ENCODE assay signal across 6 cellular contexts in genomic region chr14:24243336-24243836, GRCh38. TPM values are rescaled to one million over a fixed set of nuclear protein-coding genes. Genes with fewer than 3 reads are reported as not detected.
A peak's percentile ranks its signal among the peaks of the same experiment; 100 is the strongest.
DNase-seq lines count a peak whose midpoint lies in the region; ATAC-seq and TF ChIP-seq lines count a peak whose summit lies in the region.

No MANE protein-coding gene starts in this region.

- H3K4me1 ChIP-seq in right cardiac atrium (ENCODE audit: control insufficient read depth, insufficient read depth, low read length) (peaks cover 12% of the 10 kb centered on the region), tibial artery (peaks cover 0 to 43% (median 33%) of the 10 kb centered on the region in 4 donors)

- H3K27ac ChIP-seq in right cardiac atrium (ENCODE audit: low read length) (peak overlapping the region; percentile 99), tibial artery (peak overlapping the region; percentile 92 to 93)

- H3K27me3 ChIP-seq in right cardiac atrium (ENCODE audit: control insufficient read depth, insufficient read depth) (no peaks in the 10 kb centered on the region), tibial artery (no peaks in the 10 kb centered on the region)

- intact Hi-C loops in right cardiac atrium (cut with DNase I) = loop anchor here in 3 of 4 donors (2.0 to 10.0 kb wide), 3 partner anchors 51 to 54 kb away; partner anchors contain the start of genes DHRS1 (in 2 of the 3) and NOP9 (in 2 of the 3)
- intact Hi-C loops in tibial artery (cut with DNase I; ENCODE audit: low total_unique reads) = loop anchor here (5.0 to 10.0 kb wide), 3 partner anchors 54 to 191 kb away; partner anchors contain the start of genes DHRS1 and NOP9

- 56% methylated on average over 10 of the region's 10 CpGs for WGBS in right cardiac atrium

- H3K4me3 ChIP-seq in GM12875 (ENCODE audit: low read depth, low read length) = peak overlapping the region; percentile 12
- peak overlapping the region; percentile 89 for H3K4me3 ChIP-seq in right cardiac atrium (ENCODE audit: low read length)
- H3K4me3 ChIP-seq in tibial artery = peak overlapping the region; percentile 68 to 90

- TF ChIP-seq CTCF in GM12875 (IDR thresholded peaks at IDR 0.05; ENCODE audit: borderline replicate concordance, insufficient read depth, low read depth, low read length) (no peak), tibial artery (IDR thresholded peaks at IDR 0.05) (no peak)

- no peaks in the 10 kb centered on the region for H3K9me3 ChIP-seq in right cardiac atrium (ENCODE audit: control insufficient read depth, low read length)
- no peaks in the 10 kb centered on the region for H3K9me3 ChIP-seq in tibial artery

- ATAC-seq in right cardiac atrium = peak in 1 of 2 donors; percentile 0
- ATAC-seq in HG02981 (IDR thresholded peaks at IDR 0.05; ENCODE audit: unreplicated experiment) = no peak
- no peak for ATAC-seq in HG03139 (IDR thresholded peaks at IDR 0.05; ENCODE audit: unreplicated experiment)

- DNase-seq in RPMI8226 = peak; percentile 32
- DNase-seq in right cardiac atrium = no peak
- DNase-seq in tibial artery = no peak

- H3K36me3 ChIP-seq in tibial artery = peaks cover 18 to 29% (median 27%) of the 10 kb centered on the region in 3 donors

RNA-seq across cellular contexts. Expression of gene TINF2, which starts 1.0 kb away (rescaled TPM):
- total RNA-seq in right cardiac atrium = 10 to 100 TPM; 38.9 to 45.9 (median 45.3) TPM
- polyA plus RNA-seq in right cardiac atrium = 23.0 TPM

RNA-seq across cellular contexts. Expression of gene GMPR2, which starts 10.7 kb away (rescaled TPM):
- total RNA-seq in right cardiac atrium = 10 to 100 TPM; 32.4 to 45.4 (median 34.6) TPM
- polyA plus RNA-seq in right cardiac atrium = 30.3 TPM

RNA-seq across cellular contexts. Expression of gene NEDD8, which starts 11.2 kb away (rescaled TPM):
- 100 to 1,000 TPM; 167 to 190 (median 183) TPM for total RNA-seq in right cardiac atrium
- 302 TPM for polyA plus RNA-seq in right cardiac atrium

RNA-seq across cellular contexts. Expression of gene TGM1, which starts 19.6 kb away (rescaled TPM):
- 1 to 10 TPM in 1 of 4 donors, under 1 TPM in 3; 0.36 to 2.0 (median 0.58) TPM for total RNA-seq in right cardiac atrium
- 0.16 TPM for polyA plus RNA-seq in right cardiac atrium

RNA-seq across cellular contexts. Expression of gene MDP1, which starts 27.5 kb away (rescaled TPM):
- 10 to 100 TPM; 15.7 to 21.8 (median 18.8) TPM for total RNA-seq in right cardiac atrium
- 26.8 TPM for polyA plus RNA-seq in right cardiac atrium

Comparison
In these comparisons a context has a peak if more than half of its experiments do, and no peak if none do; other contexts are left out.
1. H3K4me3 ChIP-seq: peak in every context shown above with its lines; median percentile 89 in right cardiac atrium; 79 in tibial artery; 12 in GM12875.